Comparison of ENCODE assay signal across 8 cellular contexts in genomic region chr19:11435057-11435832, GRCh38. TPM values are rescaled to one million over a fixed set of nuclear protein-coding genes. Genes with fewer than 3 reads are reported as not detected.
DNase-seq lines count a peak whose midpoint lies in the region; ATAC-seq and TF ChIP-seq lines count a peak whose summit lies in the region.

ODAD3 (minus strand) TSS chr19:11435121; CDS start chr19:11435016, 105 bp downstream.
PRKCSH (plus strand) TSS chr19:11435635; CDS start chr19:11436118, 483 bp downstream.

- WGBS in spleen, 5 donors = 0 to 1% (median 0%) methylated on average over 17 to 53 of the region's 53 CpGs

- peaks cover 11% of the 10 kb centered on the region for H3K4me1 Mint-ChIP-seq in WTC11

- H3K27me3 Mint-ChIP-seq in WTC11 (ENCODE audit: low read depth) = no peaks in the 10 kb centered on the region

- peak; percentile 98 for DNase-seq in AG09309 (ENCODE audit: low read depth)
- DNase-seq in NCI-H2227 (lab: John Stamatoyannopoulos, UW; ENCODE audit: unreplicated experiment) = peak; percentile 98
- peak; percentile 99 for DNase-seq in WTC11 (ENCODE audit: low spot score)
- peak; percentile 98 for DNase-seq in central memory CD4-positive, alpha-beta T cell
- peak; percentile 99 for DNase-seq in inferior parietal cortex (ENCODE audit: extremely low spot score)
- DNase-seq in spleen = peak; percentile 99

- no peak for TF ChIP-seq POLR2A in spleen (IDR thresholded peaks at IDR 0.05)

- H3K27ac ChIP-seq in spleen = peak within 1 kb of the TSS; percentile 48 to 91 (median 86)

- H3K36me3 ChIP-seq in spleen = peaks cover 0 to 40% (median 36%) of the 10 kb centered on the region in 6 donors

- POLR2A ChIA-PET in WTC11 (lab: Charles Lee) = interaction anchor here (1.0 to 1.4 kb wide), 7 partner anchors 9 to 61 kb away, joined by 3 to 14 read pairs (median 6); partner anchors contain the start of genes EPOR, RGL3 and SWSAP1

- H3K9me3 ChIP-seq in spleen = no peaks in the 10 kb centered on the region

- TF ChIP-seq CTCF in AG09309 (IDR thresholded peaks at IDR 0.05; ENCODE audit: control insufficient read depth, insufficient read depth, low read depth, low read length, missing control alignments) = peak; percentile 85
- peak; percentile 95 for TF ChIP-seq CTCF in WTC11 (IDR thresholded peaks at IDR 0.05)
- TF ChIP-seq CTCF in spleen (IDR thresholded peaks at IDR 0.05 in 8 of 11, conservative IDR thresholded peaks at IDR 0.05 in 3 of 11) = peak; percentile 82 to 100 (median 93)

- CTCF ChIA-PET in WTC11 (lab: Charles Lee) = interaction anchor here (0.6 to 4.9 kb wide), 33 partner anchors 8 to 624 kb away, joined by 3 to 111 read pairs (median 4); partner anchors contain the start of genes CCDC159, EPOR, RAB3D and RGL3

- H3K9me3 Mint-ChIP-seq in WTC11 = no peaks in the 10 kb centered on the region

- intact Hi-C loops in spleen (cut with DNase I; ENCODE audit: low total_unique reads) = loop anchor here (5.0 kb wide), 1 partner anchor 53 kb away; the partner anchor contains the start of gene EPOR

- peaks cover 23 to 39% (median 30%) of the 10 kb centered on the region in 6 donors for H3K4me1 ChIP-seq in spleen

- H3K27ac Mint-ChIP-seq in WTC11 = peak within 1 kb of the TSS; percentile 97

- H3K36me3 Mint-ChIP-seq in WTC11 = peaks cover 29% of the 10 kb centered on the region

- peak; percentile 89 for ATAC-seq in GM18907 (IDR thresholded peaks at IDR 0.05; ENCODE audit: unreplicated experiment)
- ATAC-seq in HG03159 (IDR thresholded peaks at IDR 0.05; ENCODE audit: unreplicated experiment) = peak; percentile 88
- ATAC-seq in WTC11 = peak; percentile 91

- peak within 1 kb of the TSS; percentile 96 for H3K4me3 Mint-ChIP-seq in WTC11

- H3K27me3 ChIP-seq in spleen (replicated peaks in 1 of 7) = no peaks in the 10 kb centered on the region

- H3K4me3 ChIP-seq in AG09309 (ENCODE audit: control insufficient read depth, low read depth, low read length) = peak within 1 kb of the TSS; percentile 62
- H3K4me3 ChIP-seq in spleen = peak within 1 kb of the TSS; percentile 46 to 93 (median 84)

TF ChIP-seq in WTC11, 78 proteins besides CTCF, POLR2A, EP300 and RAD21 (continues in another document):
- TF ChIP-seq ZNF532 (CRISPR knock-in tag; IDR thresholded peaks at IDR 0.05; ENCODE audit: borderline replicate concordance) (no peak), SP1 (CRISPR knock-in tag; conservative IDR thresholded peaks at IDR 0.05) (peak; percentile 93), STAT6 (CRISPR knock-in tag; conservative IDR thresholded peaks at IDR 0.05; ENCODE audit: low read depth) (no peak), CREM (CRISPR knock-in tag; IDR thresholded peaks at IDR 0.05) (peak; percentile 87), ZNF512 (CRISPR knock-in tag; IDR thresholded peaks at IDR 0.05; ENCODE audit: borderline replicate concordance) (no peak), USF2 (CRISPR knock-in tag; IDR thresholded peaks at IDR 0.05) (peak; percentile 97), ZBTB43 (CRISPR knock-in tag; IDR thresholded peaks at IDR 0.05) (no peak)

RNA-seq across cellular contexts. Expression of gene ODAD3, which starts in this region (rescaled TPM):
- total RNA-seq in WTC11 (2021) (4.1 to 5.8 TPM (median 4.8 TPM) in 3 replicates), spleen (1 to 10 TPM in 3 of 7 donors, under 1 TPM in 4; 0.23 to 2.3 (median 0.85) TPM)
- 1 to 10 TPM in 2 of 3 donors, under 1 TPM in 1; 0.59 to 2.1 (median 1.7) TPM for polyA plus RNA-seq in spleen

RNA-seq across cellular contexts. Expression of gene PRKCSH, which starts in this region (rescaled TPM):
- total RNA-seq in WTC11 (2021) (396 to 405 TPM (median 402 TPM) in 3 replicates), spleen (100 to 1,000 TPM; 114 to 258 (median 230) TPM)
- polyA plus RNA-seq in spleen = 100 to 1,000 TPM in 1 of 3 donors, 10 to 100 TPM in 2; 80.3 to 105 (median 86.0) TPM

Comparison
In these comparisons a context has a peak if more than half of its experiments do, and no peak if none do; other contexts are left out.
1. Peak in every context shown above with its lines: DNase-seq, ATAC-seq, H3K4me3 ChIP-seq and H3K27ac ChIP-seq.